In genomic region chr3:181103605-181104004, GRCh38 we compare ENCODE assay signal across 7 cellular contexts.
DNase-seq lines count a peak whose midpoint lies in the region; ATAC-seq, FAIRE-seq and TF ChIP-seq lines count a peak whose summit lies in the region.

No MANE protein-coding gene starts in this region.

- no peak overlapping the region for H3K9ac ChIP-seq in colonic mucosa (ENCODE audit: low read depth in 2 of 2, low read length in 2 of 2)

- TF ChIP-seq CTCF in GM12872 (IDR thresholded peaks at IDR 0.05; ENCODE audit: insufficient read depth, low read depth, low read length) (peak; percentile 49; the same call in 2 of the 3 replicates), kidney epithelial cell (IDR thresholded peaks at IDR 0.05; ENCODE audit: insufficient read depth, low read length, poor library complexity, severe bottlenecking) (peak; percentile 24), colonic mucosa (IDR thresholded peaks at IDR 0.05) (no peak)

- DNase-seq in HuH-7 (ENCODE audit: low spot score) = peak; percentile 1
- DNase-seq in RPMI7951 (ENCODE audit: low read depth) = peak; percentile 5
- DNase-seq in kidney epithelial cell (ENCODE audit: low read depth) = no peak
- DNase-seq in GM19239 (ENCODE audit: insufficient read length, low spot score) = no peak
- DNase-seq in colonic mucosa = no peak

- H3K4me3 ChIP-seq in kidney epithelial cell (ENCODE audit: low read depth, low read length) (no peak overlapping the region), colonic mucosa (no peak overlapping the region)

- intact Hi-C loops in colonic mucosa (cut with DNase I) = no loop called here

- H3K4me1 ChIP-seq in colonic mucosa = no peaks in the 10 kb centered on the region

- H3K36me3 ChIP-seq in kidney epithelial cell (ENCODE audit: control insufficient read depth, insufficient read depth, low read length) = no peaks in the 10 kb centered on the region
- H3K36me3 ChIP-seq in colonic mucosa = no peaks in the 10 kb centered on the region

- H3K9me3 ChIP-seq in colonic mucosa = no peaks in the 10 kb centered on the region

- FAIRE-seq in GM19239 (lab: Jason Lieb, UNC) = no peak

- no peak overlapping the region for H3K27ac ChIP-seq in colonic mucosa

- no peak for ATAC-seq in GM19035 (IDR thresholded peaks at IDR 0.05; ENCODE audit: unreplicated experiment)

- H3K27me3 ChIP-seq in kidney epithelial cell (ENCODE audit: control insufficient read depth, insufficient read depth, low read length) (no peaks in the 10 kb centered on the region), colonic mucosa (no peaks in the 10 kb centered on the region)

Comparison
In these comparisons a context has a peak if more than half of its experiments do, and no peak if none do; other contexts are left out.
1. DNase-seq: peak in HuH-7 (single experiment) and RPMI7951 (single experiment); none in kidney epithelial cell (single experiment), GM19239 (single experiment) and colonic mucosa (single experiment).